In the genomic region with DNA sequence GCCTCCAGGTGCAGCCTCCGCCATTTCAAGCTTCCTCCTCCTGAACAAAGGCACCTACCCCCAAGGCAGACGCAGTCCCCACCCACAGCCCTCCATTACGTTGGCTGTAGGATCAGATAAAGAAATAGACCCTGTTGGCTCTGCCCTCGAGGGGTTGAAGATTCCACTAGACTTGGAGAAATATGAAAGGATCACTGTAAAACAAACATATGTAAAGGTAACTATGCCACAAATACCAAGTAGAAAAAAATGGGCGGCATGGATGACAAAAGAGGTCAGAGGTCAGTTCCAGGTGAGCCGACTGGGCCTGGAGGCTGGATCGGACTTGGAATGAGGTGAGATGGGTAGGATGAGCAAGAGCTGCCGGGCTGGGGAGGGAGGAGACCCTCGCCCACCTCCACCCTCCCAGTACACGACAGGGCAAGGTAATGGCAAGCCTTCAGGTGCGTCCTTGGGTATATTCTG, we compare ENCODE assay signal across 1 cellular context.
TF ChIP-seq lines count a peak whose summit lies in the region.

No MANE protein-coding gene starts in this region.

TF ChIP-seq in H1, 55 proteins besides CTCF, POLR2A, EP300 and RAD21 (continued from another document):
- no peak for TF ChIP-seq HDAC2 (IDR thresholded peaks at IDR 0.05; ENCODE audit: borderline replicate concordance in 1 of 2, low read depth in 2 of 2, low read length in 2 of 2)
